8 cellular contexts compared by ENCODE assay signal in genomic region chr1:246117066-246117791, GRCh38.
DNase-seq lines count a peak whose midpoint lies in the region; ATAC-seq and TF ChIP-seq lines count a peak whose summit lies in the region.

No MANE protein-coding gene starts in this region.

- no peak overlapping the region for H3K27ac ChIP-seq in GM23338 (ENCODE audit: low read depth)
- peak overlapping the region; percentile 58 for H3K27ac ChIP-seq in Karpas-422 (ENCODE audit: low read length)
- no peak overlapping the region for H3K27ac ChIP-seq in hepatocyte

- peak; percentile 7 to 11 for DNase-seq in NCI-H524 (lab: John Stamatoyannopoulos, UW)
- no peak for DNase-seq in NCI-H524 treated with DMSO at 0.1 percent for 48 hours (lab: John Stamatoyannopoulos, UW)
- peak; percentile 72 for DNase-seq in GM23338 (ENCODE audit: low spot score)
- DNase-seq in Karpas-422: peak; percentile 80
- peak; percentile 54 to 71 for DNase-seq in SHP77 (lab: John Stamatoyannopoulos, UW)
- peak; percentile 10 for DNase-seq in activated naive CD8-positive, alpha-beta T cell treated with anti-CD3 and anti-CD28 coated beads, Interleukin-2, amount 50 U/mL, for 24 hours
- peak; percentile 61 for DNase-seq in hepatocyte (ENCODE audit: low spot score)
- peak in 2 of 3 experiments; percentile 1 to 3 for DNase-seq in stimulated activated CD4-positive, alpha-beta T cell treated with anti-CD3 and anti-CD28 coated beads, TNF-alpha, amount 100 ng/mL, for 4 hours (ENCODE audit: low read depth in 3 of 3)

- H3K4me1 ChIP-seq in GM23338 (ENCODE audit: insufficient read depth): no peaks in the 10 kb centered on the region; the same call in 1 of the 2 replicates
- H3K4me1 ChIP-seq in Karpas-422 (ENCODE audit: low read length): peaks cover 19% of the 10 kb centered on the region
- H3K4me1 ChIP-seq in hepatocyte (ENCODE audit: insufficient read depth): no peaks in the 10 kb centered on the region

- WGBS in hepatocyte (ENCODE audit: low lambda C conversion rate, missing lambda C conversion rate): 48% methylated on average over 10 of the region's 10 CpGs

- H3K36me3 ChIP-seq in GM23338 (ENCODE audit: insufficient read depth) (no peaks in the 10 kb centered on the region), Karpas-422 (ENCODE audit: insufficient read depth, low read length) (no peaks in the 10 kb centered on the region), hepatocyte (replicated peaks; ENCODE audit: insufficient read depth, low read depth) (no peaks in the 10 kb centered on the region)

- H4K20me1 ChIP-seq in GM23338 (replicated peaks; ENCODE audit: insufficient read depth) (no peaks in the 10 kb centered on the region), Karpas-422 (ENCODE audit: insufficient read depth, low read depth, low read length) (no peaks in the 10 kb centered on the region), hepatocyte (ENCODE audit: insufficient read depth, poor library complexity, severe bottlenecking) (no peaks in the 10 kb centered on the region)

- no peak overlapping the region for H3K4me2 ChIP-seq in GM23338
- peak overlapping the region; percentile 49 for H3K4me2 ChIP-seq in Karpas-422 (ENCODE audit: low read depth, low read length, poor library complexity, severe bottlenecking)
- H3K4me2 ChIP-seq in hepatocyte: no peak overlapping the region

- no peaks in the 10 kb centered on the region for H3K9me2 ChIP-seq in GM23338 (ENCODE audit: insufficient read depth)
- no peaks in the 10 kb centered on the region for H3K9me2 ChIP-seq in Karpas-422 (replicated peaks; ENCODE audit: insufficient read depth, low read length)
- H3K9me2 ChIP-seq in hepatocyte (replicated peaks; ENCODE audit: insufficient read depth): no peaks in the 10 kb centered on the region

- no peaks in the 10 kb centered on the region for H3F3A ChIP-seq in GM23338 (replicated peaks; ENCODE audit: low read depth)

- H3K4me1 Mint-ChIP-seq in GM23338: peaks cover 14% of the 10 kb centered on the region
- H3K4me1 Mint-ChIP-seq in activated naive CD8-positive, alpha-beta T cell treated with anti-CD3 and anti-CD28 coated beads, Interleukin-2, amount 50 U/mL, for 24 hours: peaks cover 21% of the 10 kb centered on the region

- H3K27me3 ChIP-seq in GM23338 (ENCODE audit: insufficient read depth) (no peaks in the 10 kb centered on the region), Karpas-422 (ENCODE audit: low read length) (no peaks in the 10 kb centered on the region), hepatocyte (no peaks in the 10 kb centered on the region)

- H3K4me3 ChIP-seq in GM23338 (no peak overlapping the region), Karpas-422 (ENCODE audit: low read length) (no peak overlapping the region), hepatocyte (no peak overlapping the region)

- no peaks in the 10 kb centered on the region for H3K9me3 Mint-ChIP-seq in GM23338
- no peaks in the 10 kb centered on the region for H3K9me3 Mint-ChIP-seq in activated naive CD8-positive, alpha-beta T cell treated with anti-CD3 and anti-CD28 coated beads, Interleukin-2, amount 50 U/mL, for 24 hours

- no peaks in the 10 kb centered on the region for H3K9me3 ChIP-seq in Karpas-422 (ENCODE audit: low read length)
- no peaks in the 10 kb centered on the region for H3K9me3 ChIP-seq in hepatocyte (ENCODE audit: low read depth)

- H3K4me3 Mint-ChIP-seq in GM23338: no peak overlapping the region
- peak overlapping the region; percentile 59 for H3K4me3 Mint-ChIP-seq in activated naive CD8-positive, alpha-beta T cell treated with anti-CD3 and anti-CD28 coated beads, Interleukin-2, amount 50 U/mL, for 24 hours

- H2AFZ ChIP-seq in GM23338 (no peak overlapping the region), Karpas-422 (ENCODE audit: low read length) (no peak overlapping the region), hepatocyte (no peak overlapping the region)

- H3K27me3 Mint-ChIP-seq in GM23338 (ENCODE audit: insufficient read depth, low read depth, poor library complexity): no peaks in the 10 kb centered on the region
- no peaks in the 10 kb centered on the region for H3K27me3 Mint-ChIP-seq in activated naive CD8-positive, alpha-beta T cell treated with anti-CD3 and anti-CD28 coated beads, Interleukin-2, amount 50 U/mL, for 24 hours

- ATAC-seq in GM23338: peak; percentile 93
- peak; percentile 79 for ATAC-seq in activated naive CD8-positive, alpha-beta T cell treated with anti-CD3 and anti-CD28 coated beads, Interleukin-2, amount 50 U/mL, for 24 hours

- H3K27ac Mint-ChIP-seq in GM23338: 0 out of 2 replicates have a peak overlapping the region, but pooled peaks have one; percentile 17
- peak overlapping the region; percentile 64 for H3K27ac Mint-ChIP-seq in activated naive CD8-positive, alpha-beta T cell treated with anti-CD3 and anti-CD28 coated beads, Interleukin-2, amount 50 U/mL, for 24 hours

- no peaks in the 10 kb centered on the region for H3K79me2 ChIP-seq in GM23338 (replicated peaks; ENCODE audit: insufficient read depth)
- 0 out of 2 replicates have a peak, but pooled peaks cover 4% of the 10 kb centered on the region for H3K79me2 ChIP-seq in Karpas-422 (ENCODE audit: low read length)
- H3K79me2 ChIP-seq in hepatocyte: no peaks in the 10 kb centered on the region

- H3K36me3 Mint-ChIP-seq in GM23338 (ENCODE audit: low read depth): no peaks in the 10 kb centered on the region
- H3K36me3 Mint-ChIP-seq in activated naive CD8-positive, alpha-beta T cell treated with anti-CD3 and anti-CD28 coated beads, Interleukin-2, amount 50 U/mL, for 24 hours (ENCODE audit: low read depth): peaks cover 2% of the 10 kb centered on the region

- TF ChIP-seq CTCF in GM23338 (conservative IDR thresholded peaks at IDR 0.05; ENCODE audit: low read depth in 2 of 2): peak; percentile 57 to 65
- TF ChIP-seq CTCF in hepatocyte (IDR thresholded peaks at IDR 0.05; ENCODE audit: poor library complexity): peak; percentile 65

- H3K9ac ChIP-seq in Karpas-422 (ENCODE audit: low read length): no peak overlapping the region

TF ChIP-seq in GM23338, 12 proteins besides CTCF, POLR2A, EP300 and RAD21 (continues in another document):
- no peak for TF ChIP-seq ZNF462 (CRISPR knock-in tag; IDR thresholded peaks at IDR 0.05)
